ENCODE assay signal across 8 cellular contexts in genomic region chr9:136886610-136887597, GRCh38. TPM values are rescaled to one million over a fixed set of nuclear protein-coding genes. Genes with fewer than 3 reads are reported as not detected.
DNase-seq lines count a peak whose midpoint lies in the region; ATAC-seq and TF ChIP-seq lines count a peak whose summit lies in the region.

No MANE protein-coding gene starts in this region.

- TF ChIP-seq POLR2A in body of pancreas (IDR thresholded peaks at IDR 0.05): no peak

- no peak for TF ChIP-seq CTCF in body of pancreas (IDR thresholded peaks at IDR 0.05)

- intact Hi-C loops in body of pancreas (cut with DNase I): no loop called here

- no peaks in the 10 kb centered on the region for H3K9me3 ChIP-seq in body of pancreas

- peaks cover 31% of the 10 kb centered on the region for H3K4me1 ChIP-seq in body of pancreas

- H3K27me3 ChIP-seq in body of pancreas: no peaks in the 10 kb centered on the region

- WGBS in body of pancreas, 2 donors: 1 to 3% methylated on average over 7 to 61 of the region's 76 CpGs

- DNase-seq in AG08396 (ENCODE audit: low spot score): peak; percentile 89
- peak; percentile 23 for DNase-seq in RPMI7951 (ENCODE audit: low read depth)
- peak in 2 of 4 donors; percentile 36 to 43 for DNase-seq in body of pancreas
- peak; percentile 78 for DNase-seq in islet precursor cell
- peak; percentile 47 to 56 for DNase-seq in stimulated activated CD4-positive, alpha-beta T cell treated with anti-CD3 and anti-CD28 coated beads, Interleukin-2, amount 100 ng/mL, for 24 hours
- no peak for DNase-seq in NCI-H526 treated with DMSO at 0.1 percent for 48 hours (lab: John Stamatoyannopoulos, UW)

- peak overlapping the region; percentile 43 to 87 (median 80) for H3K27ac ChIP-seq in body of pancreas

- ATAC-seq in GM18498 (IDR thresholded peaks at IDR 0.05; ENCODE audit: unreplicated experiment) (peak; percentile 17), HG02852 (IDR thresholded peaks at IDR 0.05; ENCODE audit: unreplicated experiment) (peak; percentile 0), body of pancreas (peak; percentile 69)

- no peaks in the 10 kb centered on the region for H3K36me3 ChIP-seq in body of pancreas (replicated peaks in 1 of 2; ENCODE audit: insufficient read depth in 1 of 2, low read depth in 2 of 2)

- H3K4me3 ChIP-seq in body of pancreas: peak overlapping the region; percentile 73 to 98

RNA-seq across cellular contexts. Expression of gene TRAF2, which starts 0.6 kb away (rescaled TPM):
- total RNA-seq in RPMI7951 (2014; rRNA removed; shearing (Covaris generic)): 10.1 and 13.7 TPM in 2 replicates
- total RNA-seq in body of pancreas: 10 to 100 TPM in 1 of 2 donors, 1 to 10 TPM in 1; 5.2 to 30.7 TPM

RNA-seq across cellular contexts. Expression of gene EDF1, which starts 20.8 kb away (rescaled TPM):
- total RNA-seq in RPMI7951 (2014; rRNA removed; shearing (Covaris generic)): 304 and 460 TPM in 2 replicates
- 100 to 1,000 TPM; 196 to 238 TPM for total RNA-seq in body of pancreas

RNA-seq across cellular contexts. Expression of gene MAMDC4, which starts 34.8 kb away (rescaled TPM):
- total RNA-seq in RPMI7951 (2014; rRNA removed; shearing (Covaris generic)): 0.36 and 0.39 TPM in 2 replicates
- total RNA-seq in body of pancreas: 10 to 100 TPM in 1 of 2 donors, 1 to 10 TPM in 1; 6.5 to 25.7 TPM

RNA-seq across cellular contexts. Expression of gene PHPT1, which starts 37.7 kb away (rescaled TPM):
- total RNA-seq in RPMI7951 (2014; rRNA removed; shearing (Covaris generic)): 88.7 and 92.2 TPM in 2 replicates
- 10 to 100 TPM; 60.6 to 65.6 TPM for total RNA-seq in body of pancreas

RNA-seq across cellular contexts. Expression of gene AJM1, which starts 44.6 kb away (rescaled TPM):
- 0.72 and 1.3 TPM in 2 replicates for total RNA-seq in RPMI7951 (2014; rRNA removed; shearing (Covaris generic))
- total RNA-seq in body of pancreas: 10 to 100 TPM in 1 of 2 donors, 1 to 10 TPM in 1; 5.2 to 13.2 TPM

Comparison
In these comparisons a context has a peak if more than half of its experiments do, and no peak if none do; other contexts are left out.
1. ATAC-seq: peak in every context shown above with its lines; median percentile 69 in body of pancreas; 17 in GM18498; 0 in HG02852.